In genomic region chr5:119333421-119333851, GRCh38 we compare ENCODE assay signal across 11 cellular contexts. TPM values are rescaled to one million over a fixed set of nuclear protein-coding genes. Genes with fewer than 3 reads are reported as not detected.
A peak's percentile ranks its signal among the peaks of the same experiment; 100 is the strongest.
DNase-seq lines count a peak whose midpoint lies in the region; ATAC-seq, FAIRE-seq and TF ChIP-seq lines count a peak whose summit lies in the region.
"Had no signal": no experiment of that assay in that cellular context is flagged by ENCODE, and none has a peak within 500 bp of the region (broad histone marks: within the 10 kb centered on the region; RNA-seq: fewer than 3 reads in every experiment).

No MANE protein-coding gene starts in this region.

- H3K79me2 ChIP-seq in osteoblast (ENCODE audit: insufficient read depth, low read length), result no peaks in the 10 kb centered on the region

- H3K27me3 ChIP-seq in osteoblast (ENCODE audit: insufficient read depth, low read length), result no peaks in the 10 kb centered on the region
- no peaks in the 10 kb centered on the region for H3K27me3 ChIP-seq in small intestine (ENCODE audit: control insufficient read depth in 2 of 2, insufficient read depth in 2 of 2, low read length in 2 of 2)
- H3K27me3 ChIP-seq: cardiac muscle cell had no signal

- no peaks in the 10 kb centered on the region for H3K27me3 Mint-ChIP-seq in T-helper 17 cell

- H3K27ac Mint-ChIP-seq in T-helper 17 cell, result peak overlapping the region; percentile 99

- peaks cover 82% of the 10 kb centered on the region for H3K4me1 Mint-ChIP-seq in T-helper 17 cell

- no peaks in the 10 kb centered on the region for H4K20me1 ChIP-seq in osteoblast (ENCODE audit: insufficient read depth, low read length)

- peak overlapping the region; percentile 48 for H2AFZ ChIP-seq in osteoblast (ENCODE audit: low read length)

- H3K4me3 Mint-ChIP-seq in T-helper 17 cell, result peak overlapping the region; percentile 97

- H3K9me3 ChIP-seq in T-helper 17 cell (ENCODE audit: control insufficient read depth, low read length, poor library complexity, severe bottlenecking) (no peaks in the 10 kb centered on the region), osteoblast (ENCODE audit: low read depth, low read length) (no peaks in the 10 kb centered on the region), small intestine (ENCODE audit: control insufficient read depth, low read depth) (no peaks in the 10 kb centered on the region)

- peaks cover 11% of the 10 kb centered on the region for H3K36me3 Mint-ChIP-seq in T-helper 17 cell (ENCODE audit: low read depth)

- H3K36me3 ChIP-seq in osteoblast (ENCODE audit: insufficient read depth, low read length), result no peaks in the 10 kb centered on the region
- H3K36me3 ChIP-seq in small intestine (ENCODE audit: control insufficient read depth in 2 of 2, insufficient read depth in 2 of 2, low read length in 2 of 2), result no peaks in the 10 kb centered on the region
- H3K36me3 ChIP-seq: cardiac muscle cell had no signal

- no peak for TF ChIP-seq CTCF in osteoblast (IDR thresholded peaks at IDR 0.05; ENCODE audit: extremely low read depth, low read depth, low read length)

- 55 to 67% (median 66%) methylated on average over 5 of the region's 5 CpGs for WGBS in small intestine, 3 donors

- H3K4me1 ChIP-seq in osteoblast (ENCODE audit: insufficient read depth, low read length) (peaks cover 19% of the 10 kb centered on the region), small intestine (ENCODE audit: control insufficient read depth in 2 of 2, insufficient read depth in 1 of 2, low read depth in 1 of 2, low read length in 1 of 2) (peaks cover 6 to 9% of the 10 kb centered on the region in 2 donors)

- no peak for FAIRE-seq in small intestine (lab: Jason Lieb, UNC)
- FAIRE-seq: HepG2 had no signal

- DNase-seq in T-helper 17 cell (no peak), osteoblast (ENCODE audit: insufficient read length, low spot score, missing footprints) (no peak), COR-L47 (lab: John Stamatoyannopoulos, UW) (no peak), small intestine (no peak)
- DNase-seq: stimulated activated CD4-positive, alpha-beta T cell treated with anti-CD3 and anti-CD28 coated beads, Interleukin-2, amount 100 ng/mL, for 48 hours had no signal

- H3K4me3 ChIP-seq in osteoblast (ENCODE audit: insufficient read depth, low read length), result no peak overlapping the region
- no peak overlapping the region for H3K4me3 ChIP-seq in small intestine (ENCODE audit: low read depth in 1 of 2, low read length in 2 of 2)
- H3K4me3 ChIP-seq: cardiac muscle cell had no signal

- H3K27ac ChIP-seq in osteoblast (ENCODE audit: low read depth, low read length) (no peak overlapping the region), small intestine (ENCODE audit: low read depth in 1 of 2, low read length in 1 of 2) (peak overlapping the region in 1 of 2 donors; percentile 49)
- H3K27ac ChIP-seq: cardiac muscle cell had no signal

- H3K4me2 ChIP-seq in osteoblast (ENCODE audit: insufficient read depth, low read length), result peak overlapping the region; percentile 15

- ATAC-seq in GM18868 (IDR thresholded peaks at IDR 0.05; ENCODE audit: unreplicated experiment) (peak; percentile 26), HG02798 (IDR thresholded peaks at IDR 0.05; ENCODE audit: poor library complexity, unreplicated experiment) (peak; percentile 27), T-helper 17 cell (no peak), GM19328 (IDR thresholded peaks at IDR 0.05; ENCODE audit: unreplicated experiment) (no peak), HG03097 (IDR thresholded peaks at IDR 0.05; ENCODE audit: low FRiP score, unreplicated experiment) (no peak)
- ATAC-seq: HepG2 had no signal

RNA-seq across cellular contexts. Expression of gene TNFAIP8, which starts 22.4 kb away (rescaled TPM):
- total RNA-seq in T-helper 17 cell (100 to 1,000 TPM; 130 to 140 TPM), osteoblast (23.2 and 26.2 TPM in 2 replicates)
- 10 to 100 TPM in 2 of 3 donors, 1 to 10 TPM in 1; 8.5 to 11.6 (median 10.3) TPM for polyA plus RNA-seq in small intestine

Comparison
In these comparisons a context has a peak if more than half of its experiments do, and no peak if none do; other contexts are left out.
1. ATAC-seq: peak in GM18868 (single experiment) and HG02798 (single experiment); none in T-helper 17 cell (single experiment), GM19328 (single experiment) and HG03097 (single experiment).